8 cellular contexts compared by ENCODE assay signal in genomic region chr3:37863552-37863865, GRCh38. TPM values are rescaled to one million over a fixed set of nuclear protein-coding genes. Genes with fewer than 3 reads are reported as not detected.
DNase-seq lines count a peak whose midpoint lies in the region; ATAC-seq and TF ChIP-seq lines count a peak whose summit lies in the region.
"Had no signal": no experiment of that assay in that cellular context is flagged by ENCODE, and none has a peak within 500 bp of the region (broad histone marks: within the 10 kb centered on the region; RNA-seq: fewer than 3 reads in every experiment).

No MANE protein-coding gene starts in this region.

- ATAC-seq in right lobe of liver = no peak
- no peak for ATAC-seq in GM19463 (IDR thresholded peaks at IDR 0.05; ENCODE audit: unreplicated experiment)
- no peak for ATAC-seq in GM21619 (IDR thresholded peaks at IDR 0.05; ENCODE audit: unreplicated experiment)

- H3K9ac ChIP-seq in HUES64 (ENCODE audit: low read depth, low read length) = no peak overlapping the region

- intact Hi-C loops in right lobe of liver (cut with DNase I) = no loop called here

- H3K9me3 ChIP-seq in HUES64 (ENCODE audit: insufficient read depth, low read depth, low read length) (no peaks in the 10 kb centered on the region; the same call in 1 of the 2 replicates), right lobe of liver (no peaks in the 10 kb centered on the region)

- WGBS in HUES64 = 57% methylated on average over 6 of the region's 6 CpGs
- WGBS in right lobe of liver (ENCODE audit: insufficient coverage, low coverage, low lambda C conversion rate, missing lambda C conversion rate) = 20% methylated on average over 4 of the region's 6 CpGs

- H3K4me1 ChIP-seq in HUES64 (ENCODE audit: insufficient read depth, low read length) (peaks cover 26% of the 10 kb centered on the region), right lobe of liver (peaks cover 0 to 33% (median 16%) of the 10 kb centered on the region in 4 donors)

- DNase-seq in brain microvascular endothelial cell (no peak), right lobe of liver (no peak), substantia nigra (lab: John Stamatoyannopoulos, UW) (peak in 1 of 49 donors; percentile 57), LoVo (ENCODE audit: low spot score) (no peak)
- DNase-seq: NCI-H1436 had no signal

- H3K27me3 ChIP-seq in HUES64 (ENCODE audit: insufficient read depth, low read length) (peaks cover 10% of the 10 kb centered on the region), brain microvascular endothelial cell (replicated peaks) (no peaks in the 10 kb centered on the region), right lobe of liver (no peaks in the 10 kb centered on the region)

- TF ChIP-seq CTCF in brain microvascular endothelial cell (IDR thresholded peaks at IDR 0.05; ENCODE audit: low read depth, low read length, missing control alignments) (no peak), right lobe of liver (IDR thresholded peaks at IDR 0.05) (no peak)

- H3K4me3 ChIP-seq in HUES64 (ENCODE audit: low read length) (peak overlapping the region; percentile 74), brain microvascular endothelial cell (ENCODE audit: low read depth, low read length) (peak overlapping the region; percentile 5), right lobe of liver (no peak overlapping the region)

- no peak for TF ChIP-seq POLR2A in right lobe of liver (IDR thresholded peaks at IDR 0.05)

- H3K36me3 ChIP-seq in HUES64 (ENCODE audit: insufficient read depth, low read length) (no peaks in the 10 kb centered on the region), brain microvascular endothelial cell (replicated peaks) (no peaks in the 10 kb centered on the region), right lobe of liver (no peaks in the 10 kb centered on the region)

- no peak overlapping the region for H3K27ac ChIP-seq in HUES64 (ENCODE audit: low read depth, low read length)
- H3K27ac ChIP-seq in brain microvascular endothelial cell = no peak overlapping the region
- H3K27ac ChIP-seq in right lobe of liver = peak overlapping the region in 2 of 3 donors; percentile 47 to 52
- H3K27ac ChIP-seq in substantia nigra (ENCODE audit: low read depth, low read length, poor library complexity, severe bottlenecking) = peak overlapping the region; percentile 60

- in situ Hi-C loops in brain microvascular endothelial cell (cut with HindIII; ENCODE audit: low pct_ligation_motif_present, low sequenced_read_pairs) = no loop called here

RNA-seq across cellular contexts. Expression of gene CTDSPL, which starts 1.8 kb away (rescaled TPM):
- polyA plus RNA-seq in HUES64 (2013, experiment 1 of 2) = 21.8 TPM
- polyA plus RNA-seq in HUES64 (2013, experiment 2 of 2) = 26.3 TPM
- 10 to 100 TPM; 14.9 to 22.8 (median 18.0) TPM for total RNA-seq in right lobe of liver

Comparison
In these comparisons a context has a peak if more than half of its experiments do, and no peak if none do; other contexts are left out.
1. H3K27ac ChIP-seq: peak in right lobe of liver (2 of 3) and substantia nigra (single experiment); none in HUES64 (single experiment) and brain microvascular endothelial cell (single experiment).
2. H3K4me3 ChIP-seq: peak in HUES64 (single experiment) and brain microvascular endothelial cell (single experiment); none in right lobe of liver (0 of 3).